ENCODE assay signal across 14 cellular contexts in genomic region chr10:87878664-87879459, GRCh38. TPM values are rescaled to one million over a fixed set of nuclear protein-coding genes. Genes with fewer than 3 reads are reported as not detected.
DNase-seq lines count a peak whose midpoint lies in the region; ATAC-seq, FAIRE-seq and TF ChIP-seq lines count a peak whose summit lies in the region.
"Had no signal": no experiment of that assay in that cellular context is flagged by ENCODE, and none has a peak within 500 bp of the region (broad histone marks: within the 10 kb centered on the region; RNA-seq: fewer than 3 reads in every experiment).

No MANE protein-coding gene starts in this region.

- TF ChIP-seq EP300 in stomach (IDR thresholded peaks at IDR 0.05) = no peak

- no peaks in the 10 kb centered on the region for H3K27me3 Mint-ChIP-seq in CD14-positive monocyte (ENCODE audit: low read depth in 3 of 3)
- no peaks in the 10 kb centered on the region for H3K27me3 Mint-ChIP-seq in IgD-negative memory B cell
- H3K27me3 Mint-ChIP-seq in activated naive CD8-positive, alpha-beta T cell treated with anti-CD3 and anti-CD28 coated beads for 36 hours = no peaks in the 10 kb centered on the region

- H3K4me1 ChIP-seq in kidney (ENCODE audit: control insufficient read depth in 1 of 2, insufficient read depth in 1 of 2, low read depth in 1 of 2, low read length in 2 of 2) = no peaks in the 10 kb centered on the region
- peaks cover 3 to 73% (median 24%) of the 10 kb centered on the region in 4 donors for H3K4me1 ChIP-seq in stomach

- intact Hi-C loops in CD14-positive monocyte (cut with micrococcal nuclease) = no loop called here
- intact Hi-C loops in kidney (cut with DNase I) = no loop called here
- intact Hi-C loops in Right ventricle myocardium superior (cut with DNase I) = no loop called here
- intact Hi-C loops in stomach (cut with DNase I; ENCODE audit: low total_unique reads) = no loop called here

- no peak for TF ChIP-seq POLR2A in stomach (IDR thresholded peaks at IDR 0.05)

- peaks cover 0 to 2% of the 10 kb centered on the region in 2 donors for H3K36me3 ChIP-seq in kidney (ENCODE audit: control insufficient read depth in 1 of 2, insufficient read depth in 2 of 2, low read length in 2 of 2)
- H3K36me3 ChIP-seq in stomach = peaks cover 3 to 22% (median 12%) of the 10 kb centered on the region in 4 donors

- H3K27me3 ChIP-seq in stomach = no peaks in the 10 kb centered on the region
- H3K27me3 ChIP-seq: foreskin keratinocyte, transverse colon had no signal

- FAIRE-seq in kidney (lab: Jason Lieb, UNC) = peak; percentile 30
- FAIRE-seq: GM12891 had no signal

- H3K27ac ChIP-seq in kidney (ENCODE audit: low read depth in 2 of 2, low read length in 2 of 2) = no peak overlapping the region
- no peak overlapping the region for H3K27ac ChIP-seq in stomach
- H3K27ac ChIP-seq: foreskin keratinocyte, transverse colon had no signal

- peaks cover 37 to 48% of the 10 kb centered on the region in 2 donors for H3K36me3 Mint-ChIP-seq in CD14-positive monocyte
- peaks cover 20% of the 10 kb centered on the region for H3K36me3 Mint-ChIP-seq in IgD-negative memory B cell
- peaks cover 36% of the 10 kb centered on the region for H3K36me3 Mint-ChIP-seq in activated naive CD8-positive, alpha-beta T cell treated with anti-CD3 and anti-CD28 coated beads for 36 hours

- peaks cover 0 to 6% (median 0%) of the 10 kb centered on the region in 7 donors for H3K9me3 Mint-ChIP-seq in CD14-positive monocyte
- H3K9me3 Mint-ChIP-seq in IgD-negative memory B cell = peaks cover 0 to 2% (median 0%) of the 10 kb centered on the region in 3 donors
- H3K9me3 Mint-ChIP-seq in activated naive CD8-positive, alpha-beta T cell treated with anti-CD3 and anti-CD28 coated beads for 36 hours = no peaks in the 10 kb centered on the region

- H3K9me3 ChIP-seq in kidney (ENCODE audit: control insufficient read depth in 1 of 2, low read length in 2 of 2) (no peaks in the 10 kb centered on the region), stomach (no peaks in the 10 kb centered on the region)
- H3K9me3 ChIP-seq: transverse colon had no signal

- H3K4me3 ChIP-seq in kidney (ENCODE audit: low read length in 2 of 2) (no peak overlapping the region), stomach (no peak overlapping the region)
- H3K4me3 ChIP-seq: transverse colon had no signal

- H3K27ac Mint-ChIP-seq in CD14-positive monocyte (peak overlapping the region in 6 of 7 donors; percentile 11 to 83 (median 66)), IgD-negative memory B cell (peak overlapping the region; percentile 1 to 80 (median 12))
- H3K27ac Mint-ChIP-seq in activated naive CD8-positive, alpha-beta T cell treated with anti-CD3 and anti-CD28 coated beads for 36 hours = peak overlapping the region; percentile 4

- no peak for TF ChIP-seq CTCF in CD14-positive monocyte (IDR thresholded peaks at IDR 0.05)
- TF ChIP-seq CTCF in kidney (IDR thresholded peaks at IDR 0.05; ENCODE audit: borderline replicate concordance, extremely low read depth, insufficient read depth) = no peak
- no peak for TF ChIP-seq CTCF in stomach (IDR thresholded peaks at IDR 0.05)

- H3K4me1 Mint-ChIP-seq in CD14-positive monocyte (peaks cover 38% of the 10 kb centered on the region), IgD-negative memory B cell (peaks cover 18 to 33% (median 33%) of the 10 kb centered on the region in 3 donors)
- H3K4me1 Mint-ChIP-seq in activated naive CD8-positive, alpha-beta T cell treated with anti-CD3 and anti-CD28 coated beads for 36 hours = peaks cover 33% of the 10 kb centered on the region

- ATAC-seq in Right ventricle myocardium superior (ENCODE audit: poor library complexity) = no peak
- ATAC-seq: foreskin keratinocyte had no signal

- DNase-seq in CD14-positive monocyte (ENCODE audit: low spot score) (no peak), kidney (no peak), mucosa of gallbladder (ENCODE audit: low spot score) (no peak), Right ventricle myocardium superior (no peak), stomach (no peak)
- no peak for DNase-seq in activated naive CD8-positive, alpha-beta T cell treated with anti-CD3 and anti-CD28 coated beads for 36 hours
- DNase-seq in activated CD4-positive, alpha-beta T cell treated with anti-CD3 and anti-CD28 coated beads, Interleukin-2, amount 50 U/mL, for 48 hours = no peak
- DNase-seq: activated CD4-positive, alpha-beta T cell treated with anti-CD3 and anti-CD28 coated beads for 48 hours; foreskin keratinocyte; stimulated activated CD8-positive, alpha-beta memory T cell treated with anti-CD3 and anti-CD28 coated beads, Interleukin-4, amount 100 ng/mL, for 48 hours; SW 1271; transverse colon had no signal

- H3K9ac ChIP-seq in kidney (ENCODE audit: low read length in 2 of 2) = no peak overlapping the region

- WGBS in stomach, 5 donors = 69 to 81% (median 76%) methylated on average over 9 of the region's 9 CpGs

- H3K4me3 Mint-ChIP-seq in CD14-positive monocyte = no peak overlapping the region
- no peak overlapping the region for H3K4me3 Mint-ChIP-seq in IgD-negative memory B cell
- H3K4me3 Mint-ChIP-seq in activated naive CD8-positive, alpha-beta T cell treated with anti-CD3 and anti-CD28 coated beads for 36 hours = no peak overlapping the region

RNA-seq across cellular contexts. Expression of gene PTEN, which starts 15.4 kb away (rescaled TPM):
- 10 to 100 TPM; 37.7 to 57.6 TPM for polyA plus RNA-seq in CD14-positive monocyte
- polyA plus RNA-seq in IgD-negative memory B cell = 40.4 TPM
- total RNA-seq in activated naive CD8-positive, alpha-beta T cell treated with anti-CD3 and anti-CD28 coated beads for 36 hours = 10 to 100 TPM; 44.5 to 50.8 TPM
- total RNA-seq in kidney = 154 TPM
- 22.3 TPM for polyA plus RNA-seq in kidney (ENCODE audit: insufficient read depth, low read depth, low replicate concordance)
- total RNA-seq in mucosa of gallbladder = 89.9 TPM
- total RNA-seq in Right ventricle myocardium superior = 54.3 TPM
- 100 to 1,000 TPM in 3 of 5 donors, 10 to 100 TPM in 2; 56.6 to 374 (median 118) TPM for total RNA-seq in stomach
- polyA plus RNA-seq in stomach = 10 to 100 TPM; 26.2 to 30.7 (median 30.3) TPM

RNA-seq across cellular contexts. Expression of gene KLLN, which starts 15.5 kb away (rescaled TPM):
- polyA plus RNA-seq in CD14-positive monocyte (under 1 TPM; 0.12 to 0.23 TPM), IgD-negative memory B cell (0.25 TPM), kidney (ENCODE audit: insufficient read depth, low read depth, low replicate concordance) (0.82 TPM), stomach (under 1 TPM; 0.23 to 0.37 (median 0.31) TPM)
- total RNA-seq in activated naive CD8-positive, alpha-beta T cell treated with anti-CD3 and anti-CD28 coated beads for 36 hours = under 1 TPM; 0.58 to 0.64 TPM
- total RNA-seq in kidney (1.7 TPM), mucosa of gallbladder (0.69 TPM), Right ventricle myocardium superior (0.30 TPM), stomach (under 1 TPM in 1 of 5 donors, not detected in 4; 0.18 TPM)

Comparison
In these comparisons a context has a peak if more than half of its experiments do, and no peak if none do; other contexts are left out.
1. H3K27ac Mint-ChIP-seq: peak in every context shown above with its lines; median percentile 66 in CD14-positive monocyte; 12 in IgD-negative memory B cell; 4 in activated naive CD8-positive, alpha-beta T cell treated with anti-CD3 and anti-CD28 coated beads for 36 hours.